9 cellular contexts compared by ENCODE assay signal in genomic region chr12:15584366-15585041, GRCh38.
DNase-seq lines count a peak whose midpoint lies in the region; ATAC-seq and TF ChIP-seq lines count a peak whose summit lies in the region.
"Had no signal": no experiment of that assay in that cellular context is flagged by ENCODE, and none has a peak within 500 bp of the region (broad histone marks: within the 10 kb centered on the region; RNA-seq: fewer than 3 reads in every experiment).

No MANE protein-coding gene starts in this region.

- H3K4me1 Mint-ChIP-seq in activated CD4-positive, alpha-beta T cell treated with anti-CD3 and anti-CD28 coated beads for 36 hours: peaks cover 13% of the 10 kb centered on the region
- H3K4me1 Mint-ChIP-seq in MCF 10A (ENCODE audit: insufficient read depth, unreplicated experiment): no peaks in the 10 kb centered on the region

- no peaks in the 10 kb centered on the region for H3K27me3 Mint-ChIP-seq in activated CD4-positive, alpha-beta T cell treated with anti-CD3 and anti-CD28 coated beads for 36 hours
- H3K27me3 Mint-ChIP-seq in MCF 10A (ENCODE audit: insufficient read depth, unreplicated experiment): no peaks in the 10 kb centered on the region
- H3K27me3 Mint-ChIP-seq: activated naive CD4-positive, alpha-beta T cell treated with anti-CD3 and anti-CD28 coated beads, Interleukin-2, amount 50 U/mL, for 24 hours had no signal

- ATAC-seq in activated CD4-positive, alpha-beta T cell treated with anti-CD3 and anti-CD28 coated beads for 36 hours: peak; percentile 64
- ATAC-seq in lower lobe of right lung (peak; percentile 49 to 50), HG03097 (IDR thresholded peaks at IDR 0.05; ENCODE audit: low FRiP score, unreplicated experiment) (no peak)

- no peaks in the 10 kb centered on the region for H3K4me1 ChIP-seq in lower lobe of right lung

- H3K27me3 ChIP-seq in lower lobe of right lung (ENCODE audit: low read depth): no peaks in the 10 kb centered on the region

- H3K9me3 Mint-ChIP-seq in activated CD4-positive, alpha-beta T cell treated with anti-CD3 and anti-CD28 coated beads for 36 hours (ENCODE audit: low read depth): no peaks in the 10 kb centered on the region
- H3K9me3 Mint-ChIP-seq in MCF 10A (ENCODE audit: unreplicated experiment): no peaks in the 10 kb centered on the region
- H3K9me3 Mint-ChIP-seq: activated naive CD4-positive, alpha-beta T cell treated with anti-CD3 and anti-CD28 coated beads, Interleukin-2, amount 50 U/mL, for 24 hours had no signal

- H3K36me3 ChIP-seq in lower lobe of right lung: peaks cover 4% of the 10 kb centered on the region

- peak; percentile 53 for DNase-seq in activated CD4-positive, alpha-beta T cell treated with anti-CD3 and anti-CD28 coated beads for 36 hours
- DNase-seq in activated CD4-positive, alpha-beta T cell treated with anti-CD3 and anti-CD28 coated beads, Interleukin-2, amount 50 U/mL, for 48 hours: no peak
- peak; percentile 23 for DNase-seq in HEK293T (ENCODE audit: extremely low spot score)
- DNase-seq in NCI-H82 (lab: John Stamatoyannopoulos, UW): peak; percentile 73
- DNase-seq in MCF 10A (ENCODE audit: unreplicated experiment): peak; percentile 70
- no peak for DNase-seq in lower lobe of right lung
- no peak for DNase-seq in GM19240 (ENCODE audit: insufficient read length, low spot score)

- H3K36me3 Mint-ChIP-seq in activated CD4-positive, alpha-beta T cell treated with anti-CD3 and anti-CD28 coated beads for 36 hours (ENCODE audit: low read depth): peaks cover 2% of the 10 kb centered on the region
- H3K36me3 Mint-ChIP-seq in MCF 10A (ENCODE audit: insufficient read depth, unreplicated experiment): no peaks in the 10 kb centered on the region

- no peak overlapping the region for H3K4me3 ChIP-seq in lower lobe of right lung

- H3K27ac ChIP-seq in lower lobe of right lung: no peak overlapping the region

- BruUV-seq in MCF 10A (replicated peaks; lab: Mats Ljungman, UMichigan): no TSS peak

- POLR2A ChIA-PET in activated CD4-positive, alpha-beta T cell treated with anti-CD3 and anti-CD28 coated beads for 36 hours (lab: Charles Lee): interaction anchor here (0.8 kb wide), 1 partner anchor 52 kb away, joined by 9 read pairs; no protein-coding TSS in a partner anchor
- POLR2A ChIA-PET in HEK293T (lab: Yijun Ruan, JAX) (interaction anchor here (1.0 kb wide), 1 partner anchor 49 kb away, joined by 4 read pairs; no protein-coding TSS in a partner anchor), MCF 10A (lab: Yijun Ruan, JAX) (interaction anchor here (0.6 to 1.5 kb wide), 10 partner anchors 12 to 309 kb away, joined by 3 to 7 read pairs (median 3); partner anchors contain the start of gene STRAP)

- no peak overlapping the region for H3K4me3 Mint-ChIP-seq in activated CD4-positive, alpha-beta T cell treated with anti-CD3 and anti-CD28 coated beads for 36 hours
- no peak overlapping the region for H3K4me3 Mint-ChIP-seq in MCF 10A (ENCODE audit: unreplicated experiment)
- H3K4me3 Mint-ChIP-seq: activated naive CD4-positive, alpha-beta T cell treated with anti-CD3 and anti-CD28 coated beads, Interleukin-2, amount 50 U/mL, for 24 hours had no signal

- intact Hi-C loops in activated CD4-positive, alpha-beta T cell treated with anti-CD3 and anti-CD28 coated beads for 36 hours (cut with DNase I, micrococcal nuclease): loop anchor here (1.0 to 5.0 kb wide), 3 partner anchors 52 to 362 kb away; partner anchors contain the start of gene RERG (in 1 of the 2)
- intact Hi-C loops in MCF 10A (cut with micrococcal nuclease): loop anchor here (1.0 to 10.0 kb wide), 5 partner anchors 52 to 590 kb away; no protein-coding TSS in a partner anchor
- intact Hi-C loops in lower lobe of right lung (cut with DNase I): no loop called here

- H3K9me3 ChIP-seq in lower lobe of right lung: no peaks in the 10 kb centered on the region

- CTCF ChIA-PET in activated CD4-positive, alpha-beta T cell treated with anti-CD3 and anti-CD28 coated beads for 36 hours (lab: Charles Lee): interaction anchor here (0.6 to 11.6 kb wide), 43 partner anchors 10 to 835 kb away, joined by 3 to 345 read pairs (median 5); no protein-coding TSS in a partner anchor
- CTCF ChIA-PET in HEK293T (lab: Yijun Ruan, JAX): interaction anchor here (0.6 to 3.2 kb wide), 28 partner anchors 10 to 363 kb away, joined by 3 to 44 read pairs (median 4); partner anchors contain the start of gene RERG
- CTCF ChIA-PET in MCF 10A (lab: Yijun Ruan, JAX): interaction anchor here (0.6 to 14.2 kb wide), 50 partner anchors 9 to 1544 kb away, joined by 3 to 222 read pairs (median 4); no protein-coding TSS in a partner anchor

- TF ChIP-seq CTCF in MCF 10A (IDR thresholded peaks at IDR 0.05; ENCODE audit: unreplicated experiment): peak; percentile 62
- TF ChIP-seq CTCF in lower lobe of right lung (IDR thresholded peaks at IDR 0.05): peak; percentile 58

- H3K27ac Mint-ChIP-seq in activated CD4-positive, alpha-beta T cell treated with anti-CD3 and anti-CD28 coated beads for 36 hours: no peak overlapping the region
- peak overlapping the region; percentile 12 for H3K27ac Mint-ChIP-seq in MCF 10A (ENCODE audit: low read depth, unreplicated experiment)
- H3K27ac Mint-ChIP-seq: activated naive CD4-positive, alpha-beta T cell treated with anti-CD3 and anti-CD28 coated beads, Interleukin-2, amount 50 U/mL, for 24 hours had no signal

TF ChIP-seq in HEK293T, 16 proteins besides CTCF, POLR2A, EP300 and RAD21:
- TF ChIP-seq CTBP1 (IDR thresholded peaks at IDR 0.05; ENCODE audit: borderline replicate concordance): no peak
- TF ChIP-seq LEF1 (IDR thresholded peaks at IDR 0.05; ENCODE audit: borderline replicate concordance): no peak
- TF ChIP-seq SP1 (IDR thresholded peaks at IDR 0.05): no peak
- TF ChIP-seq NFRKB (IDR thresholded peaks at IDR 0.05): no peak
- TF ChIP-seq ZNF384 (IDR thresholded peaks at IDR 0.05): no peak
- no peak for TF ChIP-seq FOXK2 (IDR thresholded peaks at IDR 0.05)
- no peak for TF ChIP-seq BHLHE40 (IDR thresholded peaks at IDR 0.05; ENCODE audit: borderline replicate concordance)
- TF ChIP-seq HDGF (IDR thresholded peaks at IDR 0.05; ENCODE audit: borderline replicate concordance): no peak

Comparison
In these comparisons a context has a peak if more than half of its experiments do, and no peak if none do; other contexts are left out.
1. DNase-seq: peak in activated CD4-positive, alpha-beta T cell treated with anti-CD3 and anti-CD28 coated beads for 36 hours (single experiment), HEK293T (single experiment), NCI-H82 (single experiment) and MCF 10A (single experiment); none in activated CD4-positive, alpha-beta T cell treated with anti-CD3 and anti-CD28 coated beads, Interleukin-2, amount 50 U/mL, for 48 hours (0 of 2), lower lobe of right lung (single experiment) and GM19240 (single experiment).